Comparison of ENCODE assay signal across 1 cellular context in the genomic region with DNA sequence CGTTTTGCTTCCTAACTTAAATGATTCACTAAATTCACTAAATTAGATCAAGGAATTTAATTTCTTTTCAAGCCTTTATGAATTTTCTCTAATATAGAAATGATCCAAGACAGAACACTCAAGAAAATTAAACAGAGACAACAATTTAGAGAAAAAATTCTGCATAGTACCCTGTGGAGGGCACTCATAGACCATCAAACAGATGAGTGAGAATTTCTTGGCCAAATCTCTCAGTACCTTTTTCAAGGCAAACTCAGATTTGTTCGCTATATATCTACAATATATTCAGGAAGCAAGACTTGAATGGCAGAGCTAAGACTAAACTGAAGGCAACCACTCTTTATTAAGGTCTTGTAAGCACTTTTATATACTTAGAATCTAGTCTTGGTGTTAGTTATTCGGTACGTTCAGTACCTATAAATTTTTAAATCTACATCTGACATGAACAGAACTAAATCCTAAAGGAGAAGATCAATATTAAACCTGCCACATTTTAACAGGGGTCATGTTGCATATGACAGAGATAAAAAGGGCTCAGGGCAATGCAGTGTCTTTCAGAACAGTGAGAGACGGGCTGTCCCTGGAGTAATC.
TF ChIP-seq lines count a peak whose summit lies in the region.

No MANE protein-coding gene starts in this region.

TF ChIP-seq in H1, 55 proteins besides CTCF, POLR2A, EP300 and RAD21 (continued from another document):
- TF ChIP-seq CHD7 (IDR thresholded peaks at IDR 0.05; ENCODE audit: insufficient replicate concordance, low read length) = no peak
